Comparison of ENCODE assay signal across 34 cellular contexts in the genomic region with DNA sequence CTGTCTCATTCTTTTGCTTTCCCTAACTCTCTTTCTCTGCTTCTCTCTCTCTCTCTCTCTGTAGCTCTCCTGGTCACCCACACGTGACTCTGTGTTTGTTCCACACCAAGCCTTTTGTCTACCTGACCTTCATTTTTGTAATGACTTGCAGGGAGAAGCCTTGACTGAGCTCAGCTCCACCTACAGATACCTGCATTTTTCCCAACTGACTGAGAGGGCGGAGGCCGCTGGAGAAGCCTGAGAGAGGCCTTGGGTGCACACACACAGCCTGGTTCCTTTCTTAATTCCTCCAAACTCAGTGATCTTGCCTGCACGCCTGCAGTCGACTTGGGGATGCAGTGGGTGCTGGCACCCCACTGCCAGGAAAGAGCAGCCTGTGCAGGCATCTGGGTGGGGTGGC.
DNase-seq lines count a peak whose midpoint lies in the region; ATAC-seq, FAIRE-seq and TF ChIP-seq lines count a peak whose summit lies in the region.
"Had no signal": no experiment of that assay in that cellular context is flagged by ENCODE, and none has a peak within 500 bp of the region (broad histone marks: within the 10 kb centered on the region; RNA-seq: fewer than 3 reads in every experiment).

No MANE protein-coding gene starts in this region.

- H3K4me3 Mint-ChIP-seq in GM23338 = no peak overlapping the region; the same call in 2 of the 3 replicates
- H3K4me3 Mint-ChIP-seq: CD14-positive monocyte; CD8-positive, alpha-beta memory T cell had no signal

- dilution Hi-C loops in keratinocyte (cut with MboI; ENCODE audit: extremely low pct_ligation_motif_present, low sequenced_read_pairs) = no loop called here

- H3K9me2 ChIP-seq in GM23338 (ENCODE audit: insufficient read depth) = 0 out of 2 replicates have a peak, but pooled peaks cover 4% of the 10 kb centered on the region

- H2AFZ ChIP-seq in GM23338 = no peak overlapping the region
- H2AFZ ChIP-seq in keratinocyte (ENCODE audit: control insufficient read depth, low read length) = no peak overlapping the region
- H2AFZ ChIP-seq: GM23248 had no signal

- H3K27me3 Mint-ChIP-seq in GM23338 (ENCODE audit: insufficient read depth, low read depth, poor library complexity) = peaks cover 17% of the 10 kb centered on the region

- H4K20me1 ChIP-seq in GM23338 (replicated peaks; ENCODE audit: insufficient read depth) (no peaks in the 10 kb centered on the region), keratinocyte (ENCODE audit: control insufficient read depth, extremely low read depth, insufficient read depth, low read length) (no peaks in the 10 kb centered on the region)

- H3K36me3 ChIP-seq in GM23338 (ENCODE audit: insufficient read depth) = no peaks in the 10 kb centered on the region
- no peaks in the 10 kb centered on the region for H3K36me3 ChIP-seq in bronchial epithelial cell (ENCODE audit: control insufficient read depth, insufficient read depth, low read length)
- no peaks in the 10 kb centered on the region for H3K36me3 ChIP-seq in keratinocyte (ENCODE audit: control insufficient read depth in 2 of 2, extremely low read depth in 1 of 2, insufficient read depth in 2 of 2, low read length in 2 of 2)
- H3K36me3 ChIP-seq: BE2C, SJSA1 had no signal

- peak overlapping the region; percentile 89; the same call in 1 of the 2 replicates for H3K27ac ChIP-seq in GM23338 (ENCODE audit: low read depth)
- no peak overlapping the region for H3K27ac ChIP-seq in keratinocyte (ENCODE audit: control insufficient read depth, insufficient read depth, low read length)
- H3K27ac ChIP-seq: GM23248, HL-60, SJSA1 had no signal

- no peak overlapping the region for H3K9ac ChIP-seq in keratinocyte (ENCODE audit: control insufficient read depth, extremely low read depth, insufficient read depth, low read length)
- H3K9ac ChIP-seq: GM23248 had no signal

- ATAC-seq in GM23338 (peak; percentile 44; the same call in 2 of the 3 replicates), esophagus mucosa (peak; percentile 65), GM18517 (IDR thresholded peaks at IDR 0.05; ENCODE audit: unreplicated experiment) (no peak), GM21360 (IDR thresholded peaks at IDR 0.05; ENCODE audit: unreplicated experiment) (no peak), GM21515 (IDR thresholded peaks at IDR 0.05; ENCODE audit: unreplicated experiment) (no peak), HG03571 (IDR thresholded peaks at IDR 0.05; ENCODE audit: unreplicated experiment) (no peak)
- ATAC-seq: HCT116, HepG2, K562 had no signal

- peak; percentile 39 for DNase-seq in GM23338 (ENCODE audit: low spot score)
- DNase-seq in bronchial epithelial cell (ENCODE audit: low read depth) = peak; percentile 29
- DNase-seq in keratinocyte (ENCODE audit: low read depth, low spot score) = no peak
- DNase-seq: 8988T; ACHN; BE2C; CD8-positive, alpha-beta memory T cell; DMS 273 treated with DMSO at 0.1 percent for 48 hours; DMS79; GF-D8; GM23248; Kasumi-1; NCI-H1092 treated with DMSO at 0.1 percent for 48 hours; NCI-H1436; NCI-H187; NCI-H2081 treated with DMSO at 0.1 percent for 48 hours; NCI-H2171; NCI-H226; NCI-H510A; NCI-H69; Right ventricle myocardium superior; RPMI8226 had no signal

- H3K4me2 ChIP-seq in GM23338 = peak overlapping the region; percentile 62
- H3K4me2 ChIP-seq in keratinocyte (ENCODE audit: control insufficient read depth, extremely low read depth, insufficient read depth, low read depth, low read length) = no peak overlapping the region

- peaks cover 9% of the 10 kb centered on the region for H3F3A ChIP-seq in GM23338 (replicated peaks; ENCODE audit: low read depth)

- H3K27me3 ChIP-seq in GM23338 (ENCODE audit: insufficient read depth) (no peaks in the 10 kb centered on the region), bronchial epithelial cell (ENCODE audit: control insufficient read depth, insufficient read depth, low read length) (no peaks in the 10 kb centered on the region), keratinocyte (ENCODE audit: control insufficient read depth, extremely low read depth, insufficient read depth, low read length) (no peaks in the 10 kb centered on the region)
- H3K27me3 ChIP-seq: BE2C, SJSA1 had no signal

- FAIRE-seq in bronchial epithelial cell (lab: Jason Lieb, UNC) (no peak), keratinocyte (lab: Jason Lieb, UNC) (peak; percentile 53)
- FAIRE-seq: GM12891, HepG2, K562 had no signal

- H3K27ac Mint-ChIP-seq in GM23338 = 0 out of 2 replicates have a peak overlapping the region, but pooled peaks have one; percentile 33
- H3K27ac Mint-ChIP-seq: CD8-positive, alpha-beta memory T cell had no signal

- no peaks in the 10 kb centered on the region for H3K9me1 ChIP-seq in keratinocyte (ENCODE audit: control insufficient read depth, extremely low read depth, insufficient read depth, low read length)

- H3K4me1 ChIP-seq in GM23338 (ENCODE audit: insufficient read depth) = peaks cover 45% of the 10 kb centered on the region
- peaks cover 11% of the 10 kb centered on the region for H3K4me1 ChIP-seq in keratinocyte (ENCODE audit: control insufficient read depth, extremely low read depth, insufficient read depth, low read length)
- H3K4me1 ChIP-seq: BE2C, SJSA1 had no signal

- no peaks in the 10 kb centered on the region for H3K36me3 Mint-ChIP-seq in GM23338 (ENCODE audit: low read depth)
- H3K36me3 Mint-ChIP-seq: CD14-positive monocyte; CD8-positive, alpha-beta memory T cell had no signal

- H3K79me2 ChIP-seq in GM23338 (replicated peaks; ENCODE audit: insufficient read depth) (no peaks in the 10 kb centered on the region), keratinocyte (ENCODE audit: control insufficient read depth, insufficient read depth, low read length) (no peaks in the 10 kb centered on the region)

- H3K9me3 Mint-ChIP-seq in GM23338 = no peaks in the 10 kb centered on the region
- H3K9me3 Mint-ChIP-seq: CD8-positive, alpha-beta memory T cell had no signal

- H3K4me1 Mint-ChIP-seq in GM23338 = peaks cover 43% of the 10 kb centered on the region
- H3K4me1 Mint-ChIP-seq: CD14-positive monocyte; CD8-positive, alpha-beta memory T cell had no signal

- no peaks in the 10 kb centered on the region for H3K9me3 ChIP-seq in keratinocyte (ENCODE audit: control insufficient read depth, low read depth, low read length)
- H3K9me3 ChIP-seq: BE2C, SJSA1 had no signal

- H3K4me3 ChIP-seq in GM23338 (no peak overlapping the region), bronchial epithelial cell (ENCODE audit: low read depth, low read length) (no peak overlapping the region), keratinocyte (ENCODE audit: control insufficient read depth in 2 of 3, extremely low read depth in 1 of 3, insufficient read depth in 2 of 3, low read depth in 1 of 3, low read length in 3 of 3) (no peak overlapping the region)
- H3K4me3 ChIP-seq: GM23248, K562, SJSA1 had no signal

- no peak for TF ChIP-seq CTCF in GM23338 (conservative IDR thresholded peaks at IDR 0.05; ENCODE audit: low read depth in 2 of 2)
- no peak for TF ChIP-seq CTCF in bronchial epithelial cell (IDR thresholded peaks at IDR 0.05; ENCODE audit: insufficient read depth, low read length, severe bottlenecking)
- no peak for TF ChIP-seq CTCF in keratinocyte (optimal IDR thresholded peaks at IDR 0.05 in 1 of 3, IDR thresholded peaks at IDR 0.05 in 1 of 3, conservative IDR thresholded peaks at IDR 0.05 in 1 of 3; ENCODE audit: extremely low read depth in 1 of 3, insufficient read depth in 2 of 3, low read length in 3 of 3)

TF ChIP-seq in GM23338, 12 proteins besides CTCF, POLR2A, EP300 and RAD21:
- no peak for TF ChIP-seq STAT1 (IDR thresholded peaks at IDR 0.05; ENCODE audit: unreplicated experiment)
- TF ChIP-seq JUNB (IDR thresholded peaks at IDR 0.05; ENCODE audit: unreplicated experiment) = no peak
- TF ChIP-seq CREB1 (CRISPR knock-in tag; IDR thresholded peaks at IDR 0.05; ENCODE audit: low read depth) = no peak
- no peak for TF ChIP-seq EZH2phosphoT487 (IDR thresholded peaks at IDR 0.05; ENCODE audit: unreplicated experiment)
- no peak for TF ChIP-seq ZNF114 (CRISPR knock-in tag; IDR thresholded peaks at IDR 0.05)
- TF ChIP-seq, protein P1, sequence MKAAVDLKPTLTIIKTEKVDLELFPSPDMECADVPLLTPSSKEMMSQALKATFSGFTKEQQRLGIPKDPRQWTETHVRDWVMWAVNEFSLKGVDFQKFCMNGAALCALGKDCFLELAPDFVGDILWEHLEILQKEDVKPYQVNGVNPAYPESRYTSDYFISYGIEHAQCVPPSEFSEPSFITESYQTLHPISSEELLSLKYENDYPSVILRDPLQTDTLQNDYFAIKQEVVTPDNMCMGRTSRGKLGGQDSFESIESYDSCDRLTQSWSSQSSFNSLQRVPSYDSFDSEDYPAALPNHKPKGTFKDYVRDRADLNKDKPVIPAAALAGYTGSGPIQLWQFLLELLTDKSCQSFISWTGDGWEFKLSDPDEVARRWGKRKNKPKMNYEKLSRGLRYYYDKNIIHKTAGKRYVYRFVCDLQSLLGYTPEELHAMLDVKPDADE (IDR thresholded peaks at IDR 0.05) = no peak

Comparison
In these comparisons a context has a peak if more than half of its experiments do, and no peak if none do; other contexts are left out.
1. ATAC-seq: peak in GM23338 (single experiment) and esophagus mucosa (single experiment); none in GM18517 (single experiment), GM21360 (single experiment), GM21515 (single experiment) and HG03571 (single experiment).